Comparison of ENCODE assay signal across 14 cellular contexts in the genomic region with DNA sequence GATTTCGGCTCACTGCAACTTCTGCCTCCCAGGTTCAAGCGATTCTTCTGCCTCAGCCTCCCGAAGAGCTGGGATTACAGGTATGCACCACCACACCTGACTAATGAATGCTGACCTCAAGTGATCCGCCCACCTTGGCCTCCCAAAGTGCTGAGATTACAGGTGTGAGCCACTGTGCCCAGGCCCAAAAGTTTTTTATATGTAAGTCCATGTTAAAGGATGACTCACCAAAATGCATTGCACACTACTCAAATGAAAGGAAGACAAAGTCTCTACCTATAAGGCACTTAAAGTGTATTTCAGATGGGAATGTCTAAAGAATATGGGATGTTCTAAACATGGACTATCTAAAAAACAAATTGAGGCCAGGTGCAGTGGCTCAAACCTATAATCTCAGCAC. TPM values are rescaled to one million over a fixed set of nuclear protein-coding genes. Genes with fewer than 3 reads are reported as not detected.
"Had no signal": no experiment of that assay in that cellular context is flagged by ENCODE, and none has a peak within 500 bp of the region (broad histone marks: within the 10 kb centered on the region; RNA-seq: fewer than 3 reads in every experiment).

No MANE protein-coding gene starts in this region.

RNA-seq across cellular contexts. Expression of a gene that starts 37.7 kb away (rescaled TPM):
- total RNA-seq: activated CD4-positive, alpha-beta memory T cell treated with anti-CD3 and anti-CD28 coated beads, Interleukin-2, amount 10 ng/mL, durations not matched to agents 7 days and 5 days; activated CD4-positive, alpha-beta T cell treated with anti-CD3 and anti-CD28 coated beads for 36 hours; activated CD8-positive, alpha-beta memory T cell treated with anti-CD3 and anti-CD28 coated beads, Interleukin-2, amount 10 ng/mL, durations not matched to agents 7 days and 5 days; activated CD8-positive, alpha-beta T cell treated with anti-CD3 and anti-CD28 coated beads, Interleukin-2, amount 10 ng/mL, durations not matched to agents 7 days and 5 days; activated naive CD8-positive, alpha-beta T cell treated with anti-CD3 and anti-CD28 coated beads, Interleukin-2, amount 10 ng/mL, durations not matched to agents 7 days and 5 days; activated T-helper 2 cell treated with anti-CD3 and anti-CD28 coated beads, Interferon-gamma antibody, Interleukin-2, Interleukin-4, amounts not matched to agents 10 μg/mL and 5 μg/mL and 100 μg/mL, durations not matched to agents 14 hours and 24 hours and 36 hours; ascending aorta; cardiac septum; cerebellum; T-helper 1 cell treated with Interleukin-12 subunit alpha and Interleukin-12 subunit beta and Interleukin-4 antibody, amounts not matched to agents 30 ng/mL and 1 ng/mL, for 36 hours; T-helper 17 cell; T-helper 2 cell treated with Interferon-gamma antibody and Interleukin-4, amounts not matched to agents 100 ng/mL and 5 ng/mL, for 36 hours; WTC11 had no signal
- polyA plus RNA-seq: adipose tissue had no signal
